In genomic region chr7:11540271-11540761, GRCh38 we compare ENCODE assay signal across 10 cellular contexts.
DNase-seq lines count a peak whose midpoint lies in the region; ATAC-seq and TF ChIP-seq lines count a peak whose summit lies in the region.
"Had no signal": no experiment of that assay in that cellular context is flagged by ENCODE, and none has a peak within 500 bp of the region (broad histone marks: within the 10 kb centered on the region; RNA-seq: fewer than 3 reads in every experiment).

No MANE protein-coding gene starts in this region.

- TF ChIP-seq EP300 in SK-N-SH (IDR thresholded peaks at IDR 0.05; ENCODE audit: borderline replicate concordance in 1 of 2, low read depth in 1 of 2, low read length in 1 of 2) (peak in 1 of 2 experiments; percentile 97; a peak in 2 of 4 replicates), gastroesophageal sphincter (IDR thresholded peaks at IDR 0.05) (no peak)

- no peaks in the 10 kb centered on the region for H3K9me2 ChIP-seq in SK-N-SH

- H3K9me3 ChIP-seq in SK-N-SH: no peaks in the 10 kb centered on the region
- no peaks in the 10 kb centered on the region for H3K9me3 ChIP-seq in gastroesophageal sphincter

- peak; percentile 50 for DNase-seq in NCI-H82 (lab: John Stamatoyannopoulos, UW)
- no peak for DNase-seq in NCI-H82 treated with DMSO at 0.1 percent for 48 hours (lab: John Stamatoyannopoulos, UW; ENCODE audit: unreplicated experiment)
- DNase-seq in SK-N-SH: peak; percentile 70
- DNase-seq in smooth muscle cell of the brain vasculature (ENCODE audit: low read depth, low spot score): peak; percentile 64
- no peak for DNase-seq in NCI-H1092 (lab: John Stamatoyannopoulos, UW)
- DNase-seq in activated CD4-positive, CD25-positive, alpha-beta regulatory T cell treated with anti-CD3 and anti-CD28 coated beads, Interleukin-2, amount 50 U/mL, for 72 hours: no peak
- DNase-seq in T-helper 9 cell: no peak
- DNase-seq: 8988T, occipital lobe had no signal

- POLR2A ChIA-PET in SK-N-SH (lab: Yijun Ruan, JAX): no interaction called here

- H3K36me3 ChIP-seq in SK-N-SH (replicated peaks in 1 of 2; ENCODE audit: control insufficient read depth in 1 of 2, insufficient read depth in 2 of 2, low read length in 1 of 2) (peaks cover 0 to 21% of the 10 kb centered on the region in 2 experiments), gastroesophageal sphincter (no peaks in the 10 kb centered on the region)

- TF ChIP-seq CTCF in SK-N-SH (IDR thresholded peaks at IDR 0.05) (no peak), gastroesophageal sphincter (IDR thresholded peaks at IDR 0.05) (no peak)

- H3K79me2 ChIP-seq in SK-N-SH (ENCODE audit: insufficient read depth): no peaks in the 10 kb centered on the region

- H4K20me1 ChIP-seq in SK-N-SH (ENCODE audit: insufficient read depth): no peaks in the 10 kb centered on the region

- no peak overlapping the region for H2AFZ ChIP-seq in SK-N-SH (ENCODE audit: low read depth)

- no peaks in the 10 kb centered on the region for H3F3A ChIP-seq in SK-N-SH (replicated peaks; ENCODE audit: insufficient read depth)

- H3K27ac ChIP-seq in SK-N-SH (ENCODE audit: low read depth in 2 of 2, low read length in 1 of 2) (peak overlapping the region in 1 of 2 experiments; percentile 98; a peak in 2 of 4 replicates), gastroesophageal sphincter (peak overlapping the region in 3 of 4 donors; percentile 24 to 32 (median 26))

- 0 out of 2 replicates have a peak overlapping the region, but pooled peaks have one; percentile 8 for H3K4me2 ChIP-seq in SK-N-SH

- no peak for TF ChIP-seq POLR2A in gastroesophageal sphincter (IDR thresholded peaks at IDR 0.05)

- no peaks in the 10 kb centered on the region for H3K27me3 ChIP-seq in SK-N-SH (ENCODE audit: insufficient read depth)
- H3K27me3 ChIP-seq in gastroesophageal sphincter: no peaks in the 10 kb centered on the region

- CTCF ChIA-PET in SK-N-SH (lab: Yijun Ruan, JAX): interaction anchor here (1.6 to 2.2 kb wide), 2 partner anchors 12 to 291 kb away, joined by 6 read pairs; no protein-coding TSS in a partner anchor

- WGBS in SK-N-SH (ENCODE audit: low lambda C conversion rate): 8% methylated on average over 3 of the region's 3 CpGs
- 15 to 54% methylated on average over 3 of the region's 3 CpGs for WGBS in gastroesophageal sphincter (ENCODE audit: low coverage in 1 of 2), 2 donors

- ATAC-seq in gastroesophageal sphincter: peak; percentile 57

- no peak overlapping the region for H3K4me3 ChIP-seq in SK-N-SH (ENCODE audit: low read depth in 2 of 2, low read length in 1 of 2)
- no peak overlapping the region for H3K4me3 ChIP-seq in gastroesophageal sphincter

- no peak overlapping the region for H3K9ac ChIP-seq in SK-N-SH

- peaks cover 0 to 33% of the 10 kb centered on the region in 2 experiments; a peak in 2 of 4 replicates for H3K4me1 ChIP-seq in SK-N-SH (ENCODE audit: control insufficient read depth in 1 of 2, insufficient read depth in 2 of 2, low read depth in 1 of 2, low read length in 1 of 2)
- peaks cover 0 to 13% (median 0%) of the 10 kb centered on the region in 3 donors for H3K4me1 ChIP-seq in gastroesophageal sphincter

- peak; percentile 53 for TF ChIP-seq RAD21 in SK-N-SH (IDR thresholded peaks at IDR 0.05; ENCODE audit: low read length)

TF ChIP-seq in SK-N-SH, 30 proteins besides CTCF, POLR2A, EP300 and RAD21 (continues in another document):
- TF ChIP-seq TAF1 (IDR thresholded peaks at IDR 0.05; ENCODE audit: borderline replicate concordance, low read depth, low read length) (no peak), MEF2A (IDR thresholded peaks at IDR 0.05; ENCODE audit: borderline replicate concordance, low read depth) (no peak), MXI1 (IDR thresholded peaks at IDR 0.05; ENCODE audit: low read depth, low read length) (peak; percentile 92), ELF1 (IDR thresholded peaks at IDR 0.05) (no peak), CHD2 (IDR thresholded peaks at IDR 0.05; ENCODE audit: low read length, partially characterized antibody) (peak; percentile 71), SIN3A (IDR thresholded peaks at IDR 0.05; ENCODE audit: borderline replicate concordance, low read depth, low read length) (no peak), REST (IDR thresholded peaks at IDR 0.05; ENCODE audit: low read depth, low read length) (no peak), PBX3 (IDR thresholded peaks at IDR 0.05) (no peak), RCOR1 (IDR thresholded peaks at IDR 0.05; ENCODE audit: low read length) (peak; percentile 89), NFIC (IDR thresholded peaks at IDR 0.05; ENCODE audit: borderline replicate concordance) (no peak), FOXM1 (IDR thresholded peaks at IDR 0.05; ENCODE audit: low read depth) (no peak), TCF12 (IDR thresholded peaks at IDR 0.05) (peak; percentile 40), GABPA (IDR thresholded peaks at IDR 0.05; ENCODE audit: low read depth) (no peak), GATA2 (CRISPR knock-in tag; IDR thresholded peaks at IDR 0.05) (peak; percentile 65), RFX5 (IDR thresholded peaks at IDR 0.05; ENCODE audit: low read length) (no peak), FOSL2 (IDR thresholded peaks at IDR 0.05; ENCODE audit: borderline replicate concordance, low read depth) (no peak), ZBTB33 (IDR thresholded peaks at IDR 0.05; ENCODE audit: borderline replicate concordance, low read depth) (no peak)
- TF ChIP-seq, protein P1, sequence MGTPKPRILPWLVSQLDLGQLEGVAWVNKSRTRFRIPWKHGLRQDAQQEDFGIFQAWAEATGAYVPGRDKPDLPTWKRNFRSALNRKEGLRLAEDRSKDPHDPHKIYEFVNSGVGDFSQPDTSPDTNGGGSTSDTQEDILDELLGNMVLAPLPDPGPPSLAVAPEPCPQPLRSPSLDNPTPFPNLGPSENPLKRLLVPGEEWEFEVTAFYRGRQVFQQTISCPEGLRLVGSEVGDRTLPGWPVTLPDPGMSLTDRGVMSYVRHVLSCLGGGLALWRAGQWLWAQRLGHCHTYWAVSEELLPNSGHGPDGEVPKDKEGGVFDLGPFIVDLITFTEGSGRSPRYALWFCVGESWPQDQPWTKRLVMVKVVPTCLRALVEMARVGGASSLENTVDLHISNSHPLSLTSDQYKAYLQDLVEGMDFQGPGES (IDR thresholded peaks at IDR 0.05; ENCODE audit: low read depth, low read length): no peak
- TF ChIP-seq, protein P2, sequence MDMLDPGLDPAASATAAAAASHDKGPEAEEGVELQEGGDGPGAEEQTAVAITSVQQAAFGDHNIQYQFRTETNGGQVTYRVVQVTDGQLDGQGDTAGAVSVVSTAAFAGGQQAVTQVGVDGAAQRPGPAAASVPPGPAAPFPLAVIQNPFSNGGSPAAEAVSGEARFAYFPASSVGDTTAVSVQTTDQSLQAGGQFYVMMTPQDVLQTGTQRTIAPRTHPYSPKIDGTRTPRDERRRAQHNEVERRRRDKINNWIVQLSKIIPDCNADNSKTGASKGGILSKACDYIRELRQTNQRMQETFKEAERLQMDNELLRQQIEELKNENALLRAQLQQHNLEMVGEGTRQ (IDR thresholded peaks at IDR 0.05; ENCODE audit: borderline replicate concordance, low read depth, low read length): no peak

Comparison
In these comparisons a context has a peak if more than half of its experiments do, and no peak if none do; other contexts are left out.
1. DNase-seq: peak in NCI-H82 (single experiment), SK-N-SH (single experiment) and smooth muscle cell of the brain vasculature (single experiment); none in NCI-H82 treated with DMSO at 0.1 percent for 48 hours (single experiment), NCI-H1092 (single experiment), activated CD4-positive, CD25-positive, alpha-beta regulatory T cell treated with anti-CD3 and anti-CD28 coated beads, Interleukin-2, amount 50 U/mL, for 72 hours (single experiment) and T-helper 9 cell (single experiment).